16 cellular contexts compared by ENCODE assay signal in genomic region chr3:129616291-129616690, GRCh38. TPM values are rescaled to one million over a fixed set of nuclear protein-coding genes. Genes with fewer than 3 reads are reported as not detected.
A peak's percentile ranks its signal among the peaks of the same experiment; 100 is the strongest.
DNase-seq lines count a peak whose midpoint lies in the region; ATAC-seq, FAIRE-seq and TF ChIP-seq lines count a peak whose summit lies in the region.
"Had no signal": no experiment of that assay in that cellular context is flagged by ENCODE, and none has a peak within 500 bp of the region (broad histone marks: within the 10 kb centered on the region; RNA-seq: fewer than 3 reads in every experiment).

No MANE protein-coding gene starts in this region.

- DNase-seq in ascending aorta (ENCODE audit: low spot score in 2 of 2) (no peak), kidney (peak; percentile 58), trophoblast cell (peak in 1 of 2 donors; percentile 6), upper lobe of right lung (no peak), activated gamma-delta T cell (lab: John Stamatoyannopoulos, UW) (no peak), hypothalamus (lab: John Stamatoyannopoulos, UW) (no peak)
- DNase-seq in activated CD8-positive, alpha-beta memory T cell treated with anti-CD3 and anti-CD28 coated beads, Interleukin-2, amount 50 U/mL, for 48 hours: no peak
- DNase-seq: activated naive CD4-positive, alpha-beta T cell treated with Interleukin-2 at 50 U/mL for 16 hours; GOT3; NCI-H1436; NCI-H226; NK-92 treated with Interleukin-12 subunit alpha and Interleukin-12 subunit beta, amount 100 ng/mL, for 24 hours; SHP77 treated with DMSO at 0.1 percent for 48 hours had no signal

- H3K36me3 ChIP-seq in ascending aorta (no peaks in the 10 kb centered on the region), kidney (ENCODE audit: control insufficient read depth in 1 of 2, insufficient read depth in 2 of 2, low read length in 2 of 2) (no peaks in the 10 kb centered on the region), trophoblast cell (ENCODE audit: control insufficient read depth in 1 of 2, insufficient read depth in 2 of 2, low read length in 2 of 2) (no peaks in the 10 kb centered on the region), upper lobe of right lung (no peaks in the 10 kb centered on the region)
- H3K36me3 ChIP-seq: prostate gland had no signal

- no peak overlapping the region for H4K12ac ChIP-seq in trophoblast cell (ENCODE audit: low read depth, low read length)

- no peak for ATAC-seq in upper lobe of right lung
- ATAC-seq: T-helper 17 cell had no signal

- H3K4me1 ChIP-seq in ascending aorta: peaks cover 8 to 25% of the 10 kb centered on the region in 2 donors
- H3K4me1 ChIP-seq in kidney (ENCODE audit: control insufficient read depth in 1 of 2, insufficient read depth in 1 of 2, low read depth in 1 of 2, low read length in 2 of 2): peaks cover 0 to 40% of the 10 kb centered on the region in 2 donors
- H3K4me1 ChIP-seq in trophoblast cell (ENCODE audit: control insufficient read depth in 1 of 2, insufficient read depth in 2 of 2, low read length in 2 of 2): peaks cover 26 to 30% of the 10 kb centered on the region in 2 experiments
- peaks cover 71% of the 10 kb centered on the region for H3K4me1 ChIP-seq in upper lobe of right lung
- H3K4me1 ChIP-seq: prostate gland had no signal

- FAIRE-seq in kidney (lab: Jason Lieb, UNC): no peak

- no peak overlapping the region for H3K4me3 ChIP-seq in ascending aorta
- H3K4me3 ChIP-seq in kidney (ENCODE audit: low read length in 2 of 2): no peak overlapping the region
- no peak overlapping the region for H3K4me3 ChIP-seq in trophoblast cell (ENCODE audit: low read depth, low read length)
- H3K4me3 ChIP-seq in upper lobe of right lung: no peak overlapping the region
- H3K4me3 ChIP-seq: body of pancreas, prostate gland had no signal

- peak overlapping the region in 1 of 2 donors; percentile 26 for H3K9ac ChIP-seq in kidney (ENCODE audit: low read length in 2 of 2)
- H3K9ac ChIP-seq in trophoblast cell (ENCODE audit: low read length): no peak overlapping the region

- no peak overlapping the region for H3K23ac ChIP-seq in trophoblast cell (ENCODE audit: low read length)

- H3K27ac ChIP-seq in ascending aorta (peak overlapping the region; percentile 43 to 57), kidney (ENCODE audit: low read depth in 2 of 2, low read length in 2 of 2) (peak overlapping the region; percentile 71 to 83), trophoblast cell (ENCODE audit: low read depth, low read length) (no peak overlapping the region), upper lobe of right lung (peak overlapping the region; percentile 78)
- H3K27ac ChIP-seq: prostate gland had no signal

- H2AFZ ChIP-seq in trophoblast cell (ENCODE audit: insufficient read depth, low read length, poor library complexity): no peak overlapping the region

- no peak overlapping the region for H2AK5ac ChIP-seq in trophoblast cell (ENCODE audit: low read length)

- H4K91ac ChIP-seq in trophoblast cell (ENCODE audit: low read depth, low read length): peak overlapping the region; percentile 16

- H2BK120ac ChIP-seq in trophoblast cell (ENCODE audit: insufficient read depth, low read length, poor library complexity): no peak overlapping the region

- H3K79me2 ChIP-seq in trophoblast cell (ENCODE audit: control insufficient read depth, insufficient read depth, low read length, poor library complexity): peaks cover 6% of the 10 kb centered on the region

- H3K18ac ChIP-seq in trophoblast cell (ENCODE audit: low read length): no peak overlapping the region

- WGBS in trophoblast cell (ENCODE audit: extremely low coverage, insufficient coverage, insufficient read length): no CpG with 5 or more reads among the region's 8 CpGs

- peaks cover 23% of the 10 kb centered on the region for H3K79me1 ChIP-seq in trophoblast cell (ENCODE audit: low read length)

- H3K14ac ChIP-seq in trophoblast cell (ENCODE audit: low read length): no peak overlapping the region

- H3K4ac ChIP-seq in trophoblast cell (ENCODE audit: low read depth, low read length): no peak overlapping the region

- TF ChIP-seq CTCF in ascending aorta (IDR thresholded peaks at IDR 0.05) (no peak), kidney (IDR thresholded peaks at IDR 0.05; ENCODE audit: borderline replicate concordance, extremely low read depth, insufficient read depth) (no peak), upper lobe of right lung (IDR thresholded peaks at IDR 0.05) (no peak)

- intact Hi-C loops in ascending aorta (cut with DNase I) (no loop called here), kidney (cut with DNase I) (no loop called here), upper lobe of right lung (cut with DNase I) (no loop called here)

- no peak overlapping the region for H2BK5ac ChIP-seq in trophoblast cell (ENCODE audit: low read depth, low read length, poor library complexity)

- H3K9me3 ChIP-seq in ascending aorta (no peaks in the 10 kb centered on the region), kidney (ENCODE audit: control insufficient read depth in 1 of 2, low read length in 2 of 2) (no peaks in the 10 kb centered on the region), trophoblast cell (ENCODE audit: insufficient read depth, low read depth, low read length) (no peaks in the 10 kb centered on the region), upper lobe of right lung (no peaks in the 10 kb centered on the region)
- H3K9me3 ChIP-seq: body of pancreas, prostate gland had no signal

- H3K27me3 ChIP-seq in ascending aorta (no peaks in the 10 kb centered on the region), trophoblast cell (ENCODE audit: insufficient read depth, low read length) (no peaks in the 10 kb centered on the region), upper lobe of right lung (no peaks in the 10 kb centered on the region)
- H3K27me3 ChIP-seq: body of pancreas had no signal

- no peak overlapping the region for H4K8ac ChIP-seq in trophoblast cell (ENCODE audit: low read depth, low read length)

- H3K4me2 ChIP-seq in trophoblast cell (ENCODE audit: low read length): no peak overlapping the region

- H2BK12ac ChIP-seq in trophoblast cell (ENCODE audit: low read length): no peak overlapping the region

RNA-seq across cellular contexts. Expression of gene PLXND1, which starts 9.8 kb away (rescaled TPM):
- total RNA-seq in ascending aorta (407 TPM), kidney (152 TPM), upper lobe of right lung (284 TPM)
- 67.0 TPM for polyA plus RNA-seq in kidney (ENCODE audit: insufficient read depth, low read depth, low replicate concordance)
- polyA plus RNA-seq in trophoblast cell (2013): 282 and 293 TPM in 2 replicates
